In genomic region chr1:96569288-96569687, GRCh38 we compare ENCODE assay signal across 32 cellular contexts.
"Had no signal": no experiment of that assay in that cellular context is flagged by ENCODE, and none has a peak within 500 bp of the region (broad histone marks: within the 10 kb centered on the region; RNA-seq: fewer than 3 reads in every experiment).

No MANE protein-coding gene starts in this region.

- DNase-seq: activated B cell treated with CpG ODN at 0.5 μM for 24 hours; activated CD4-positive, alpha-beta T cell treated with anti-CD3 and anti-CD28 coated beads for 48 hours; activated CD4-positive, alpha-beta T cell treated with anti-CD3 and anti-CD28 coated beads, Interleukin-2, amount 50 U/mL, for 1 hour; activated CD4-positive, alpha-beta T cell treated with anti-CD3 and anti-CD28 coated beads, Interleukin-2, amount 50 U/mL, for 48 hours; activated CD8-positive, alpha-beta memory T cell treated with anti-CD3 and anti-CD28 coated beads for 24 hours; activated CD8-positive, alpha-beta T cell treated with anti-CD3 and anti-CD28 coated beads for 36 hours; activated effector memory CD4-positive, alpha-beta T cell treated with Interleukin-2 at 50 U/mL for 16 hours; activated gamma-delta T cell treated with Interleukin-2 at 50 U/mL for 16 hours; activated naive CD4-positive, alpha-beta T cell treated with anti-CD3 and anti-CD28 coated beads, Interleukin-2, amount 50 U/mL, for 16 hours; activated naive CD4-positive, alpha-beta T cell treated with Interleukin-2 at 50 U/mL for 16 hours; activated T-cell treated with anti-CD3 and anti-CD28 coated beads, Interleukin-2, amount 50 U/mL, for 4 hours; amniotic stem cell; anterior cingulate cortex; brain microvascular endothelial cell; dorsolateral prefrontal cortex; effector memory CD4-positive, alpha-beta T cell; endodermal cell; erythroblast; foreskin keratinocyte; gastrocnemius medialis; T-helper 1 cell; T-helper 17 cell; T1000; WERI-Rb-1 had no signal

- ATAC-seq: activated CD4-positive, CD25-positive, alpha-beta regulatory T cell treated with anti-CD3 and anti-CD28 coated beads, Interleukin-2, amount 50 U/mL, for 24 hours; activated CD8-positive, alpha-beta T cell treated with anti-CD3 and anti-CD28 coated beads for 36 hours; activated T-cell treated with anti-CD3 and anti-CD28 coated beads, Interleukin-2, amount 50 U/mL, for 4 hours; activated T-helper 17 cell treated with anti-CD3 and anti-CD28 coated beads, Interleukin-2, amount 50 U/mL, for 72 hours; foreskin keratinocyte; gastrocnemius medialis; T-helper 17 cell had no signal

- H3K27me3 ChIP-seq: brain microvascular endothelial cell, dorsolateral prefrontal cortex, esophagus muscularis mucosa, foreskin keratinocyte, gastrocnemius medialis had no signal

- H3K9me3 ChIP-seq: esophagus muscularis mucosa, gastrocnemius medialis had no signal

- H3K27ac Mint-ChIP-seq: activated B cell treated with CpG ODN at 0.5 μM for 24 hours; activated CD8-positive, alpha-beta T cell treated with anti-CD3 and anti-CD28 coated beads for 36 hours; activated naive CD8-positive, alpha-beta T cell; activated T-helper 17 cell treated with anti-CD3 and anti-CD28 coated beads, Interleukin-2, amount 50 U/mL, for 72 hours; dendritic cell treated with granulocyte-macrophage colony-stimulating factor and Interleukin-4, amounts not matched to agents 40 ng/mL and 50 ng/mL, for 4 days; endodermal cell; T-helper 17 cell; T-helper 2 cell treated with Interferon-gamma antibody and Interleukin-4, amounts not matched to agents 5 μg/mL and 100 μg/mL, for 36 hours had no signal

- H3K27me3 Mint-ChIP-seq: activated B cell treated with CpG ODN at 0.5 μM for 24 hours; activated CD8-positive, alpha-beta T cell treated with anti-CD3 and anti-CD28 coated beads for 36 hours; dendritic cell treated with granulocyte-macrophage colony-stimulating factor and Interleukin-4, amounts not matched to agents 40 ng/mL and 50 ng/mL, for 4 days; T-helper 17 cell had no signal

- H3K36me3 ChIP-seq: brain microvascular endothelial cell, esophagus muscularis mucosa, gastrocnemius medialis, WERI-Rb-1 had no signal

- H3K4me3 ChIP-seq: coronary artery, dorsolateral prefrontal cortex, esophagus muscularis mucosa, gastrocnemius medialis had no signal

- H3K4me3 Mint-ChIP-seq: activated B cell treated with CpG ODN at 0.5 μM for 24 hours; activated CD8-positive, alpha-beta T cell treated with anti-CD3 and anti-CD28 coated beads for 36 hours; activated naive CD8-positive, alpha-beta T cell; activated T-cell treated with anti-CD3 and anti-CD28 coated beads, Interleukin-2, amount 50 U/mL, for 4 hours; activated T-helper 17 cell treated with anti-CD3 and anti-CD28 coated beads, Interleukin-2, amount 50 U/mL, for 72 hours; central memory CD8-positive, alpha-beta T cell; dendritic cell treated with granulocyte-macrophage colony-stimulating factor and Interleukin-4, amounts not matched to agents 40 ng/mL and 50 ng/mL, for 4 days; endodermal cell; T-helper 17 cell; T-helper 2 cell treated with Interferon-gamma antibody and Interleukin-4, amounts not matched to agents 5 μg/mL and 100 μg/mL, for 36 hours had no signal

- H3K4me1 Mint-ChIP-seq: activated B cell treated with CpG ODN at 0.5 μM for 24 hours; activated T-helper 17 cell treated with anti-CD3 and anti-CD28 coated beads, Interleukin-2, amount 50 U/mL, for 72 hours; central memory CD8-positive, alpha-beta T cell; endodermal cell; T-helper 17 cell had no signal

- H3K9me3 Mint-ChIP-seq: activated B cell treated with CpG ODN at 0.5 μM for 24 hours; activated CD8-positive, alpha-beta T cell treated with anti-CD3 and anti-CD28 coated beads for 36 hours; activated T-cell treated with anti-CD3 and anti-CD28 coated beads, Interleukin-2, amount 50 U/mL, for 4 hours; activated T-helper 17 cell treated with anti-CD3 and anti-CD28 coated beads, Interleukin-2, amount 50 U/mL, for 72 hours; central memory CD8-positive, alpha-beta T cell; dendritic cell treated with granulocyte-macrophage colony-stimulating factor and Interleukin-4, amounts not matched to agents 40 ng/mL and 50 ng/mL, for 4 days; endodermal cell; T-helper 2 cell treated with Interferon-gamma antibody and Interleukin-4, amounts not matched to agents 5 μg/mL and 100 μg/mL, for 36 hours had no signal

- H3K36me3 Mint-ChIP-seq: activated naive CD8-positive, alpha-beta T cell had no signal

- H3K27ac ChIP-seq: brain microvascular endothelial cell, coronary artery, esophagus muscularis mucosa, foreskin keratinocyte, gastrocnemius medialis, WERI-Rb-1 had no signal

- H3K4me1 ChIP-seq: esophagus muscularis mucosa, foreskin keratinocyte, gastrocnemius medialis had no signal
